21 cellular contexts compared by ENCODE assay signal in genomic region chr16:13984794-13985193, GRCh38.
DNase-seq lines count a peak whose midpoint lies in the region; ATAC-seq and TF ChIP-seq lines count a peak whose summit lies in the region.
"Had no signal": no experiment of that assay in that cellular context is flagged by ENCODE, and none has a peak within 500 bp of the region (broad histone marks: within the 10 kb centered on the region; RNA-seq: fewer than 3 reads in every experiment).

No MANE protein-coding gene starts in this region.

- H3K4me2 ChIP-seq in mesendoderm (ENCODE audit: low read length) (no peak overlapping the region), neuronal stem cell (ENCODE audit: insufficient read depth, low read length, poor library complexity, severe bottlenecking) (no peak overlapping the region)

- H3K9ac ChIP-seq in mesendoderm (ENCODE audit: low read length): no peak overlapping the region
- no peak overlapping the region for H3K9ac ChIP-seq in neuronal stem cell (ENCODE audit: low read depth, low read length, poor library complexity)

- H3K18ac ChIP-seq in mesendoderm (ENCODE audit: low read length) (no peak overlapping the region), neuronal stem cell (ENCODE audit: low read length) (no peak overlapping the region)

- H2BK120ac ChIP-seq in mesendoderm (ENCODE audit: low read depth, low read length): no peak overlapping the region
- H2BK120ac ChIP-seq in neuronal stem cell (ENCODE audit: low read depth, low read length): no peak overlapping the region

- peak overlapping the region; percentile 42 for H2AFZ ChIP-seq in neuronal stem cell (ENCODE audit: low read length)

- H3K4me3 Mint-ChIP-seq in WTC11: no peak overlapping the region
- H3K4me3 Mint-ChIP-seq: CD4-positive, CD25-positive, alpha-beta regulatory T cell; CD8-positive, alpha-beta memory T cell; HFFc6 had no signal

- no peaks in the 10 kb centered on the region; the same call in 1 of the 2 replicates for H3K36me3 Mint-ChIP-seq in WTC11
- H3K36me3 Mint-ChIP-seq: CD4-positive, CD25-positive, alpha-beta regulatory T cell had no signal

- no peak for TF ChIP-seq CTCF in WTC11 (IDR thresholded peaks at IDR 0.05)

- H3K79me1 ChIP-seq in mesendoderm (ENCODE audit: low read length): no peaks in the 10 kb centered on the region
- no peaks in the 10 kb centered on the region for H3K79me1 ChIP-seq in neuronal stem cell (ENCODE audit: low read depth, low read length)

- H3K27me3 ChIP-seq in mesendoderm (ENCODE audit: insufficient read depth, low read length, poor library complexity) (no peaks in the 10 kb centered on the region), neuronal stem cell (ENCODE audit: control insufficient read depth in 3 of 3, insufficient read depth in 3 of 3, low read depth in 1 of 3, low read length in 3 of 3) (no peaks in the 10 kb centered on the region)
- H3K27me3 ChIP-seq: BE2C had no signal

- no peaks in the 10 kb centered on the region for H3K4me1 Mint-ChIP-seq in WTC11
- H3K4me1 Mint-ChIP-seq: CD4-positive, CD25-positive, alpha-beta regulatory T cell; CD8-positive, alpha-beta memory T cell had no signal

- no peak overlapping the region for H3K14ac ChIP-seq in neuronal stem cell (ENCODE audit: low read length)

- CTCF ChIA-PET in WTC11 (lab: Charles Lee): no interaction called here

- H4K5ac ChIP-seq in mesendoderm (ENCODE audit: low read length): no peak overlapping the region

- H2BK12ac ChIP-seq in neuronal stem cell (ENCODE audit: low read length): no peak overlapping the region

- ATAC-seq in WTC11 (no peak), GM21576 (IDR thresholded peaks at IDR 0.05; ENCODE audit: unreplicated experiment) (no peak)
- ATAC-seq: GM12878, HCT116 had no signal

- no peaks in the 10 kb centered on the region for H3K27me3 Mint-ChIP-seq in WTC11 (ENCODE audit: low read depth)

- peaks cover 4% of the 10 kb centered on the region; the same call in 1 of the 2 replicates for H3K9me3 Mint-ChIP-seq in WTC11

- H3K27ac ChIP-seq in mesendoderm (ENCODE audit: low read depth, low read length) (no peak overlapping the region), neuronal stem cell (replicated peaks; ENCODE audit: low read length) (no peak overlapping the region)
- H3K27ac ChIP-seq: HL-60 had no signal

- H3K4ac ChIP-seq in mesendoderm (ENCODE audit: low read depth, low read length): no peak overlapping the region
- H3K4ac ChIP-seq in neuronal stem cell (ENCODE audit: low read length): no peak overlapping the region

- no peak overlapping the region for H3K23ac ChIP-seq in mesendoderm (ENCODE audit: low read length)
- H3K23ac ChIP-seq in neuronal stem cell (ENCODE audit: low read depth, low read length, poor library complexity): no peak overlapping the region

- H3K79me2 ChIP-seq in mesendoderm (ENCODE audit: control insufficient read depth, insufficient read depth, low read length): no peaks in the 10 kb centered on the region

- H3K27ac Mint-ChIP-seq in WTC11: no peak overlapping the region
- H3K27ac Mint-ChIP-seq: CD4-positive, CD25-positive, alpha-beta regulatory T cell; CD8-positive, alpha-beta memory T cell; HFFc6 had no signal

- H3K4me1 ChIP-seq in mesendoderm (ENCODE audit: control insufficient read depth, low read depth, low read length) (no peaks in the 10 kb centered on the region), neuronal stem cell (ENCODE audit: control insufficient read depth in 2 of 2, insufficient read depth in 1 of 2, low read depth in 1 of 2, low read length in 2 of 2) (no peaks in the 10 kb centered on the region)
- H3K4me1 ChIP-seq: BE2C, Caco-2 had no signal

- H2BK15ac ChIP-seq in mesendoderm (replicated peaks; ENCODE audit: low read depth) (no peak overlapping the region), neuronal stem cell (ENCODE audit: low read length) (no peak overlapping the region)

- no peaks in the 10 kb centered on the region for H3K36me3 ChIP-seq in mesendoderm (ENCODE audit: control insufficient read depth, insufficient read depth, low read length)
- no peaks in the 10 kb centered on the region for H3K36me3 ChIP-seq in neuronal stem cell (replicated peaks in 1 of 2; ENCODE audit: control insufficient read depth in 2 of 2, insufficient read depth in 2 of 2, low read length in 2 of 2)
- H3K36me3 ChIP-seq: BE2C had no signal

- no CpG with 5 or more reads among the region's 8 CpGs for WGBS in mesendoderm (ENCODE audit: extremely low coverage, insufficient coverage, low lambda C conversion rate)
- WGBS in neuronal stem cell (ENCODE audit: extremely low coverage in 2 of 2, insufficient read length in 2 of 2, insufficient replicate concordance in 1 of 2), 2 donors: no CpG with 5 or more reads among the region's 8 CpGs

- H3K9me3 ChIP-seq in neuronal stem cell (replicated peaks in 1 of 2; ENCODE audit: control insufficient read depth in 2 of 2, insufficient read depth in 1 of 2, low read depth in 1 of 2, low read length in 2 of 2): no peaks in the 10 kb centered on the region
- H3K9me3 ChIP-seq: BE2C, Caco-2 had no signal

- no peak overlapping the region for H3K4me3 ChIP-seq in mesendoderm (ENCODE audit: low read length)
- no peak overlapping the region for H3K4me3 ChIP-seq in neuronal stem cell (ENCODE audit: low read length in 2 of 2)
- H3K4me3 ChIP-seq: GM12878 had no signal

- H3K56ac ChIP-seq in mesendoderm (ENCODE audit: low read length): no peak overlapping the region

- no peak overlapping the region for H2BK5ac ChIP-seq in mesendoderm (ENCODE audit: low read length)
- no peak overlapping the region for H2BK5ac ChIP-seq in neuronal stem cell (ENCODE audit: low read length)

- no peak overlapping the region for H2AK5ac ChIP-seq in mesendoderm (ENCODE audit: low read length)
- no peak overlapping the region for H2AK5ac ChIP-seq in neuronal stem cell (ENCODE audit: low read depth, low read length)

- H4K8ac ChIP-seq in mesendoderm (ENCODE audit: low read depth, low read length) (no peak overlapping the region), neuronal stem cell (ENCODE audit: low read depth, low read length) (no peak overlapping the region)

- POLR2A ChIA-PET in WTC11 (lab: Charles Lee): interaction anchor here (0.6 kb wide), 2 partner anchors 10 to 93 kb away, joined by 3 to 7 read pairs; no protein-coding TSS in a partner anchor

- H4K91ac ChIP-seq in neuronal stem cell (ENCODE audit: low read depth, low read length, poor library complexity): no peak overlapping the region

- DNase-seq in OCI-M1 (lab: John Stamatoyannopoulos, UW) (peak; percentile 15), WTC11 (ENCODE audit: low spot score) (no peak), mesendoderm (peak; percentile 14), neuronal stem cell (ENCODE audit: low spot score) (no peak), DMS79 treated with DMSO at 0.1 percent for 48 hours (lab: John Stamatoyannopoulos, UW) (no peak), NCI-H510A treated with DMSO at 0.1 percent for 48 hours (lab: John Stamatoyannopoulos, UW) (no peak)
- DNase-seq in stimulated activated CD4-positive, alpha-beta T cell treated with anti-CD3 and anti-CD28 coated beads, Interleukin-4, amount 100 ng/mL, for 4 hours: no peak
- DNase-seq: ACHN; BE2C; C1 segment of cervical spinal cord; Caco-2; CD4-positive, CD25-positive, alpha-beta regulatory T cell; CD8-positive, alpha-beta memory T cell; DMS79; EL; H7; HFFc6 had no signal

TF ChIP-seq in WTC11, 78 proteins besides CTCF, POLR2A, EP300 and RAD21:
- no peak for TF ChIP-seq ESRRA (CRISPR knock-in tag; IDR thresholded peaks at IDR 0.05; ENCODE audit: borderline replicate concordance)
- TF ChIP-seq GABPB1 (CRISPR knock-in tag; IDR thresholded peaks at IDR 0.05): peak; percentile 10; the same call in 1 of the 2 replicates
TF ChIP-seq in WTC11: peak in this region for 1.

Comparison
In these comparisons a context has a peak if more than half of its experiments do, and no peak if none do; other contexts are left out.
1. DNase-seq: peak in OCI-M1 (single experiment) and mesendoderm (single experiment); none in WTC11 (single experiment), neuronal stem cell (single experiment), DMS79 treated with DMSO at 0.1 percent for 48 hours (single experiment), stimulated activated CD4-positive, alpha-beta T cell treated with anti-CD3 and anti-CD28 coated beads, Interleukin-4, amount 100 ng/mL, for 4 hours (0 of 2) and NCI-H510A treated with DMSO at 0.1 percent for 48 hours (single experiment).